In genomic region chr11:3231851-3232744, GRCh38 we compare ENCODE assay signal across 10 cellular contexts. TPM values are rescaled to one million over a fixed set of nuclear protein-coding genes. Genes with fewer than 3 reads are reported as not detected.
DNase-seq lines count a peak whose midpoint lies in the region; ATAC-seq and TF ChIP-seq lines count a peak whose summit lies in the region.
"Had no signal": no experiment of that assay in that cellular context is flagged by ENCODE, and none has a peak within 500 bp of the region (broad histone marks: within the 10 kb centered on the region; RNA-seq: fewer than 3 reads in every experiment).

MRGPRE (minus strand) TSS chr11:3232417; CDS start chr11:3228799, 3,618 bp downstream.

- peaks cover 0 to 21% (median 0%) of the 10 kb centered on the region in 9 donors for H3K27me3 ChIP-seq in heart left ventricle
- peaks cover 0 to 53% (median 0%) of the 10 kb centered on the region in 7 donors for H3K27me3 ChIP-seq in spleen (replicated peaks in 1 of 7)

- TF ChIP-seq CTCF in GM13977 (IDR thresholded peaks at IDR 0.05; ENCODE audit: extremely low read depth, insufficient read depth, missing control alignments) (no peak), heart left ventricle (IDR thresholded peaks at IDR 0.05) (no peak), spleen (IDR thresholded peaks at IDR 0.05 in 8 of 11, conservative IDR thresholded peaks at IDR 0.05 in 3 of 11) (no peak), HFFc6 (IDR thresholded peaks at IDR 0.05) (no peak)

- H3K27ac Mint-ChIP-seq in HFFc6 = no peak within 1 kb of the TSS

- H3K36me3 ChIP-seq in heart left ventricle = no peaks in the 10 kb centered on the region
- no peaks in the 10 kb centered on the region for H3K36me3 ChIP-seq in spleen

- H3K4me3 ChIP-seq in heart left ventricle (peak within 1 kb of the TSS in 7 of 12 donors; percentile 16 to 37 (median 24)), spleen (no peak within 1 kb of the TSS)

- DNase-seq in GM13977 (ENCODE audit: low spot score) = peak; percentile 16
- DNase-seq in NCI-H524 treated with DMSO at 0.1 percent for 48 hours (lab: John Stamatoyannopoulos, UW) = peak; percentile 59
- DNase-seq in heart left ventricle = peak in 4 of 5 donors; percentile 24 to 62 (median 48)
- peak; percentile 73 for DNase-seq in spleen
- DNase-seq in HFFc6 = no peak
- no peak for DNase-seq in amniotic stem cell (lab: John Stamatoyannopoulos, UW)
- DNase-seq in GOT3 (lab: John Stamatoyannopoulos, UW) = no peak
- DNase-seq: PC-3 had no signal

- H3K27me3 Mint-ChIP-seq in HFFc6 (ENCODE audit: insufficient read depth) = peaks cover 39% of the 10 kb centered on the region

- H3K4me1 Mint-ChIP-seq in HFFc6 (ENCODE audit: low read depth) = peaks cover 7% of the 10 kb centered on the region; the same call in 1 of the 2 replicates

- in situ Hi-C loops in GM13977 (cut with MboI; ENCODE audit: low pct_unique_long_range_greater_than_20kb, low sequenced_read_pairs, unreplicated experiment) = no loop called here

- no peak within 1 kb of the TSS for H3K27ac ChIP-seq in heart left ventricle
- H3K27ac ChIP-seq in spleen = no peak within 1 kb of the TSS
- H3K27ac ChIP-seq: parathyroid adenoma had no signal

- H3K4me3 Mint-ChIP-seq in HFFc6 = no peak within 1 kb of the TSS

- H3K4me1 ChIP-seq in heart left ventricle (peaks cover 0 to 10% (median 0%) of the 10 kb centered on the region in 12 donors), spleen (peaks cover 0 to 3% (median 0%) of the 10 kb centered on the region in 6 donors)
- H3K4me1 ChIP-seq: parathyroid adenoma had no signal

- TF ChIP-seq POLR2A in heart left ventricle (IDR thresholded peaks at IDR 0.05) (no peak), spleen (IDR thresholded peaks at IDR 0.05) (no peak)

- ATAC-seq in heart left ventricle (peak; percentile 38 to 87 (median 66)), GM18907 (IDR thresholded peaks at IDR 0.05; ENCODE audit: unreplicated experiment) (no peak)
- ATAC-seq: PC-3 had no signal

- H3K9me3 ChIP-seq in heart left ventricle (no peaks in the 10 kb centered on the region), spleen (no peaks in the 10 kb centered on the region)

- no peaks in the 10 kb centered on the region for H3K9me3 Mint-ChIP-seq in HFFc6

- no peaks in the 10 kb centered on the region for H3K36me3 Mint-ChIP-seq in HFFc6 (ENCODE audit: low read depth)

- intact Hi-C loops in heart left ventricle (cut with DNase I) = no loop called here
- intact Hi-C loops in spleen (cut with DNase I; ENCODE audit: low total_unique reads) = no loop called here

- 37 to 50% (median 44%) methylated on average over 20 to 39 of the region's 39 CpGs for WGBS in heart left ventricle, 4 donors
- 64 to 81% (median 72%) methylated on average over 24 to 39 of the region's 39 CpGs for WGBS in spleen, 5 donors

RNA-seq across cellular contexts. Expression of gene MRGPRE, which starts in this region (rescaled TPM):
- 1 to 10 TPM in 1 of 9 donors, under 1 TPM in 5, not detected in 3; 0.30 to 2.3 (median 0.69) TPM for total RNA-seq in heart left ventricle
- under 1 TPM in 1 of 2 donors, not detected in 1; 0.53 TPM for polyA plus RNA-seq in heart left ventricle
- total RNA-seq in spleen = 1 to 10 TPM in 2 of 7 donors, under 1 TPM in 2, not detected in 3; 0.41 to 1.9 (median 1.2) TPM
- polyA plus RNA-seq in spleen = not detected
- not detected for total RNA-seq in HFFc6 (2021; fragmentation: NEBNext Ultra II Directional; extraction: Animal tissue kit (Norgen Biotek cat#: 25700))
- total RNA-seq: PC-3 had no signal

Comparison
In these comparisons a context has a peak if more than half of its experiments do, and no peak if none do; other contexts are left out.
1. DNase-seq: peak in GM13977 (single experiment), NCI-H524 treated with DMSO at 0.1 percent for 48 hours (single experiment), heart left ventricle (4 of 5) and spleen (single experiment); none in HFFc6 (single experiment), amniotic stem cell (single experiment) and GOT3 (single experiment).
2. H3K4me3 ChIP-seq: peak in heart left ventricle (7 of 12); none in spleen (0 of 8).